In genomic region chr5:76819851-76820280, GRCh38 we compare ENCODE assay signal across 9 cellular contexts. TPM values are rescaled to one million over a fixed set of nuclear protein-coding genes. Genes with fewer than 3 reads are reported as not detected.
DNase-seq lines count a peak whose midpoint lies in the region; ATAC-seq lines count a peak whose summit lies in the region.
"Had no signal": no experiment of that assay in that cellular context is flagged by ENCODE, and none has a peak within 500 bp of the region (broad histone marks: within the 10 kb centered on the region; RNA-seq: fewer than 3 reads in every experiment).

No MANE protein-coding gene starts in this region.

- H3K4me1 ChIP-seq in ES-I3 (ENCODE audit: insufficient read depth, low read length) (peaks cover 5% of the 10 kb centered on the region), trophoblast cell (ENCODE audit: control insufficient read depth in 1 of 2, insufficient read depth in 2 of 2, low read length in 2 of 2) (peaks cover 12 to 13% of the 10 kb centered on the region in 2 experiments), SJCRH30 (no peaks in the 10 kb centered on the region)

- peak overlapping the region; percentile 5 for H2BK12ac ChIP-seq in trophoblast cell (ENCODE audit: low read length)

- no peaks in the 10 kb centered on the region; the same call in 1 of the 2 replicates for H3K36me3 ChIP-seq in ES-I3 (ENCODE audit: insufficient read depth, low read length)
- H3K36me3 ChIP-seq in trophoblast cell (ENCODE audit: control insufficient read depth in 1 of 2, insufficient read depth in 2 of 2, low read length in 2 of 2): no peaks in the 10 kb centered on the region
- no peaks in the 10 kb centered on the region for H3K36me3 ChIP-seq in SJCRH30

- H3K4me2 ChIP-seq in trophoblast cell (ENCODE audit: low read length): peak overlapping the region; percentile 100

- no peak for ATAC-seq in activated T-helper 17 cell treated with anti-CD3 and anti-CD28 coated beads, Interleukin-2, amount 50 U/mL, for 72 hours (replicated peaks)
- ATAC-seq in left ventricle myocardium superior (peak; percentile 38), HG03521 (IDR thresholded peaks at IDR 0.05; ENCODE audit: unreplicated experiment) (no peak)

- H3K79me2 ChIP-seq in trophoblast cell (ENCODE audit: control insufficient read depth, insufficient read depth, low read length, poor library complexity): peaks cover 2% of the 10 kb centered on the region

- peak overlapping the region; percentile 81 for H3K4me3 Mint-ChIP-seq in activated T-helper 17 cell treated with anti-CD3 and anti-CD28 coated beads, Interleukin-2, amount 50 U/mL, for 72 hours

- no peaks in the 10 kb centered on the region for H3K9me3 Mint-ChIP-seq in activated T-helper 17 cell treated with anti-CD3 and anti-CD28 coated beads, Interleukin-2, amount 50 U/mL, for 72 hours

- H3K23ac ChIP-seq in trophoblast cell (ENCODE audit: low read length): no peak overlapping the region

- H3K14ac ChIP-seq in trophoblast cell (ENCODE audit: low read length): peak overlapping the region; percentile 25

- H3K27ac ChIP-seq in trophoblast cell (ENCODE audit: low read depth, low read length): no peak overlapping the region
- H3K27ac ChIP-seq in SJCRH30: no peak overlapping the region

- no peak overlapping the region for H2AK5ac ChIP-seq in trophoblast cell (ENCODE audit: low read length)

- intact Hi-C loops in left ventricle myocardium superior (cut with micrococcal nuclease): no loop called here

- peak overlapping the region; percentile 77 for H3K18ac ChIP-seq in trophoblast cell (ENCODE audit: low read length)

- H3K4ac ChIP-seq in trophoblast cell (ENCODE audit: low read depth, low read length): peak overlapping the region; percentile 47

- H3K9me3 ChIP-seq in ES-I3 (ENCODE audit: control insufficient read depth, insufficient read depth, low read length): no peaks in the 10 kb centered on the region
- no peaks in the 10 kb centered on the region for H3K9me3 ChIP-seq in trophoblast cell (ENCODE audit: insufficient read depth, low read depth, low read length)
- no peaks in the 10 kb centered on the region for H3K9me3 ChIP-seq in SJCRH30 (replicated peaks)

- peaks cover 6% of the 10 kb centered on the region for H3K27me3 Mint-ChIP-seq in activated T-helper 17 cell treated with anti-CD3 and anti-CD28 coated beads, Interleukin-2, amount 50 U/mL, for 72 hours

- H2BK5ac ChIP-seq in trophoblast cell (ENCODE audit: low read depth, low read length, poor library complexity): no peak overlapping the region

- peak overlapping the region; percentile 41 for H2AFZ ChIP-seq in trophoblast cell (ENCODE audit: insufficient read depth, low read length, poor library complexity)

- peak overlapping the region; percentile 4 for H4K91ac ChIP-seq in trophoblast cell (ENCODE audit: low read depth, low read length)

- peak overlapping the region; percentile 82 for H3K4me3 ChIP-seq in trophoblast cell (ENCODE audit: low read depth, low read length)
- H3K4me3 ChIP-seq in SJCRH30: no peak overlapping the region

- WGBS in trophoblast cell (ENCODE audit: extremely low coverage, insufficient coverage, insufficient read length): no CpG with 5 or more reads among the region's 27 CpGs

- DNase-seq in left ventricle myocardium superior (peak; percentile 47), trophoblast cell (peak in 1 of 2 donors; percentile 13), RKO (ENCODE audit: low spot score) (no peak), SJCRH30 (no peak), HCEC 1CT (no peak)
- DNase-seq: NCI-H2107 had no signal

- H3K27me3 ChIP-seq in trophoblast cell (ENCODE audit: insufficient read depth, low read length): no peaks in the 10 kb centered on the region
- H3K27me3 ChIP-seq in SJCRH30: no peaks in the 10 kb centered on the region

- peak overlapping the region; percentile 6 for H4K12ac ChIP-seq in trophoblast cell (ENCODE audit: low read depth, low read length)

- H2BK120ac ChIP-seq in trophoblast cell (ENCODE audit: insufficient read depth, low read length, poor library complexity): no peak overlapping the region

- H3K4me1 Mint-ChIP-seq in activated T-helper 17 cell treated with anti-CD3 and anti-CD28 coated beads, Interleukin-2, amount 50 U/mL, for 72 hours: no peaks in the 10 kb centered on the region

- no peak overlapping the region for H3K27ac Mint-ChIP-seq in activated T-helper 17 cell treated with anti-CD3 and anti-CD28 coated beads, Interleukin-2, amount 50 U/mL, for 72 hours

- H3K79me1 ChIP-seq in trophoblast cell (ENCODE audit: low read length): peaks cover 7% of the 10 kb centered on the region

- peak overlapping the region; percentile 95 for H3K9ac ChIP-seq in ES-I3 (ENCODE audit: low read depth, low read length)
- no peak overlapping the region for H3K9ac ChIP-seq in trophoblast cell (ENCODE audit: low read length)

- H3K36me3 Mint-ChIP-seq in activated T-helper 17 cell treated with anti-CD3 and anti-CD28 coated beads, Interleukin-2, amount 50 U/mL, for 72 hours (ENCODE audit: low read depth): no peaks in the 10 kb centered on the region

- H4K8ac ChIP-seq in trophoblast cell (ENCODE audit: low read depth, low read length): peak overlapping the region; percentile 54

RNA-seq across cellular contexts. Expression of gene F2RL1, which starts 1.0 kb away (rescaled TPM):
- total RNA-seq in activated T-helper 17 cell treated with anti-CD3 and anti-CD28 coated beads, Interleukin-2, amount 50 U/mL, for 72 hours: 1 to 10 TPM in 1 of 2 donors, under 1 TPM in 1; 0.85 to 1.9 TPM
- 1.1 TPM for total RNA-seq in left ventricle myocardium superior
- polyA plus RNA-seq in trophoblast cell (2013): 13.8 and 14.8 TPM in 2 replicates
- total RNA-seq in SJCRH30 (2014; rRNA removed; shearing (Covaris generic)): 0.02 TPM in 1 of 2 replicates, not detected in the other

RNA-seq across cellular contexts. Expression of gene S100Z, which starts 29.9 kb away (rescaled TPM):
- total RNA-seq in activated T-helper 17 cell treated with anti-CD3 and anti-CD28 coated beads, Interleukin-2, amount 50 U/mL, for 72 hours: 1 to 10 TPM; 5.2 to 7.5 TPM
- total RNA-seq in left ventricle myocardium superior: 0.20 TPM
- polyA plus RNA-seq in trophoblast cell (2013): 0.03 TPM in 1 of 2 replicates, not detected in the other
- total RNA-seq in SJCRH30 (2014; rRNA removed; shearing (Covaris generic)): not detected in 2 replicates
